In the genomic region with DNA sequence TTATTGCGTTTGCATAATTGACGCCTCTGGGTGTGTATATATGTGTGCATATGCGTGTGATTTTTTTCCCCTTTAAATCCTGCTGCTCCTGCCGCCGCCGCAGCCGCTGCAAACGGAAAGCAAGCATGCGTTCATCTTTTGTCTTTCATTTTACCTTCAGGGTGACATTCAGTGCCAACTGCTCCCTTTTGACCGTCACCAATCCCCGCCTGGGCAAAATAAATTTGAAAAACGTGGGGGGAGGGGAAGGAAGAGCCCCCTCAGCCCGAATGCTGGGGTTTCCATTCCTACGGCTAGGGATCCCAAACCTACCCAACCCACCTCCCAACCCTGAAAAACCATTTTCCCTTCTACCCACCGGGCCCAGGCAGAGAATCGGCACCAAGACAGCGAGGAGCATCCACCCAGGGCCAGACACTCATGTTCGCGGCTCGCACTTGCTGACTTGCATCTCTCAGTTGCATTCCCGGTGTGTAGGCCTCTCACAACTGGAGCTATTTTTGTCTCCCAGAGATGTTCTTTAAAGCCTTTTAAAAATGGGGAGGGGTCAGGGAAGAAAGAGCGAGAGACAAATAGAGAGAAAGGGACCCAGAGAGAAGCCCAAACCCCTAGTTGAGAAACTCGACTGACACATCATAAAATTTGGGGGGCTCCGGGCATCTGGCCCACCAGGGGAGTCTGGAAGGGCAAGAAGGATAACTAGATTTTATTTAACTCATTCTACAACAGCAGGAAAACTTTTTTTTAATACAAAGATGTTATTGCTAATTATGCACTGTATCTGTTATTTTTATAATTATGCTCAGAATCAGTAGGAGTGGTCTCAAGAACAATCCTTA, we compare ENCODE assay signal across 9 cellular contexts.
DNase-seq lines count a peak whose midpoint lies in the region; ATAC-seq and TF ChIP-seq lines count a peak whose summit lies in the region.
"Had no signal": no experiment of that assay in that cellular context is flagged by ENCODE, and none has a peak within 500 bp of the region (broad histone marks: within the 10 kb centered on the region; RNA-seq: fewer than 3 reads in every experiment).

No MANE protein-coding gene starts in this region.

- no peak overlapping the region for H3K27ac Mint-ChIP-seq in MCF 10A (ENCODE audit: low read depth, unreplicated experiment)

- H3K4me1 Mint-ChIP-seq in MCF 10A (ENCODE audit: insufficient read depth, unreplicated experiment) = peaks cover 11% of the 10 kb centered on the region

- H3K4me3 Mint-ChIP-seq in MCF 10A (ENCODE audit: unreplicated experiment) = peak overlapping the region; percentile 69

- H3K36me3 ChIP-seq in left lung (no peaks in the 10 kb centered on the region), Karpas-422 (ENCODE audit: insufficient read depth, low read length) (no peaks in the 10 kb centered on the region)

- CTCF ChIA-PET in MCF 10A (lab: Yijun Ruan, JAX) = interaction anchor here (0.5 to 0.7 kb wide), 2 partner anchors 17 to 28 kb away, joined by 3 to 5 read pairs; no protein-coding TSS in a partner anchor

- TF ChIP-seq CTCF in MCF 10A (IDR thresholded peaks at IDR 0.05; ENCODE audit: unreplicated experiment) (no peak), left lung (IDR thresholded peaks at IDR 0.05) (no peak)

- H3K27me3 ChIP-seq in left lung = peaks cover 0 to 32% of the 10 kb centered on the region in 2 donors
- H3K27me3 ChIP-seq in Karpas-422 (ENCODE audit: low read length) = no peaks in the 10 kb centered on the region

- no peak overlapping the region for H3K27ac ChIP-seq in left lung
- H3K27ac ChIP-seq in substantia nigra (ENCODE audit: low read depth, low read length, poor library complexity, severe bottlenecking) = peak overlapping the region; percentile 47
- H3K27ac ChIP-seq in Karpas-422 (ENCODE audit: low read length) = no peak overlapping the region

- peak in 2 of 3 experiments; percentile 74 to 84 for DNase-seq in NCI-H1417 (lab: John Stamatoyannopoulos, UW)
- no peak for DNase-seq in NCI-H1417 treated with DMSO at 0.1 percent for 48 hours (lab: John Stamatoyannopoulos, UW)
- no peak for DNase-seq in MCF 10A (ENCODE audit: unreplicated experiment)
- no peak for DNase-seq in left lung
- peak in 21 of 49 donors; percentile 5 to 54 (median 22) for DNase-seq in substantia nigra (lab: John Stamatoyannopoulos, UW)
- DNase-seq in NCI-H1930 (lab: John Stamatoyannopoulos, UW) = no peak
- DNase-seq in Karpas-422 = no peak
- DNase-seq: GOT3 had no signal

- intact Hi-C loops in MCF 10A (cut with micrococcal nuclease) = no loop called here
- intact Hi-C loops in left lung (cut with DNase I) = no loop called here

- ATAC-seq in left lung (no peak), HG03571 (IDR thresholded peaks at IDR 0.05; ENCODE audit: unreplicated experiment) (no peak)

- no peaks in the 10 kb centered on the region for H3K4me1 ChIP-seq in left lung
- H3K4me1 ChIP-seq in Karpas-422 (ENCODE audit: low read length) = no peaks in the 10 kb centered on the region

- no peaks in the 10 kb centered on the region for H3K9me2 ChIP-seq in Karpas-422 (replicated peaks; ENCODE audit: insufficient read depth, low read length)

- no peaks in the 10 kb centered on the region for H3K9me3 ChIP-seq in left lung
- no peaks in the 10 kb centered on the region for H3K9me3 ChIP-seq in Karpas-422 (ENCODE audit: low read length)

- no peaks in the 10 kb centered on the region for H4K20me1 ChIP-seq in Karpas-422 (ENCODE audit: insufficient read depth, low read depth, low read length)

- no peak overlapping the region for H3K4me2 ChIP-seq in Karpas-422 (ENCODE audit: low read depth, low read length, poor library complexity, severe bottlenecking)

- no TSS peak for BruUV-seq in MCF 10A (replicated peaks; lab: Mats Ljungman, UMichigan)

- H3K9me3 Mint-ChIP-seq in MCF 10A (ENCODE audit: unreplicated experiment) = no peaks in the 10 kb centered on the region

- H3K4me3 ChIP-seq in left lung = peak overlapping the region; percentile 22 to 31
- H3K4me3 ChIP-seq in Karpas-422 (ENCODE audit: low read length) = no peak overlapping the region

- H3K79me2 ChIP-seq in Karpas-422 (ENCODE audit: low read length) = no peaks in the 10 kb centered on the region

- POLR2A ChIA-PET in MCF 10A (lab: Yijun Ruan, JAX) = no interaction called here

- H3K9ac ChIP-seq in Karpas-422 (ENCODE audit: low read length) = no peak overlapping the region

- H3K27me3 Mint-ChIP-seq in MCF 10A (ENCODE audit: insufficient read depth, unreplicated experiment) = peaks cover 23% of the 10 kb centered on the region

- H3K36me3 Mint-ChIP-seq in MCF 10A (ENCODE audit: insufficient read depth, unreplicated experiment) = no peaks in the 10 kb centered on the region

- no peak overlapping the region for H2AFZ ChIP-seq in Karpas-422 (ENCODE audit: low read length)

Comparison
In these comparisons a context has a peak if more than half of its experiments do, and no peak if none do; other contexts are left out.
1. DNase-seq: peak in NCI-H1417 (2 of 3); none in NCI-H1417 treated with DMSO at 0.1 percent for 48 hours (single experiment), MCF 10A (single experiment), left lung (0 of 2), NCI-H1930 (0 of 2) and Karpas-422 (single experiment).